In the genomic region with DNA sequence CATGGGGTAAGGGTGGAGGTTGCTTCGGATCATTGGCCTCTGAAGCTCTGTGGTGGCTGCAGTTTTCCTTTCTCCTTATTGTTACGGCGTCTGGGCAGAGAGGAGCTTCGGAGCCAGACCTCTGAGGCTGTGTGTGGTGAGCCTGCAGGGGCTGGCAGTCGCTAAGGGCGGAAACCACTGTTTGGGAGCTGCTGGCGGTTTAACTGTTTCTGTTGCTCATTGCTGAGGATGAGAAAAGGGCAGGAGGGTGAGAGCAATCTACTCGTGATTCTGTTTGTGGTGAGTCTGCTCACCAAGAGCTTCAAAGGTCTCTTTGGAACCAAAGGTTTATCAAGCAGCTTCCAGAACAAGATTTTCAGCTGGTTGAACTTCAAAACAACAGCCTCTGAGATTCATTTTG, we compare ENCODE assay signal across 11 cellular contexts.
A peak's percentile ranks its signal among the peaks of the same experiment; 100 is the strongest.
DNase-seq lines count a peak whose midpoint lies in the region; ATAC-seq and TF ChIP-seq lines count a peak whose summit lies in the region.
"Had no signal": no experiment of that assay in that cellular context is flagged by ENCODE, and none has a peak within 500 bp of the region (broad histone marks: within the 10 kb centered on the region; RNA-seq: fewer than 3 reads in every experiment).

No MANE protein-coding gene starts in this region.

- no peaks in the 10 kb centered on the region for H3K9me3 ChIP-seq in AG04450 (ENCODE audit: control insufficient read depth, insufficient read depth, low read length)
- H3K9me3 ChIP-seq: testis had no signal

- H3K4me3 ChIP-seq in AG04450 (ENCODE audit: low read depth, low read length), result peak overlapping the region; percentile 5; the same call in 1 of the 2 replicates
- H3K4me3 ChIP-seq: testis had no signal

- H3K27ac ChIP-seq in AG04450 (ENCODE audit: low read depth, low read length), result no peak overlapping the region
- H3K27ac ChIP-seq: testis had no signal

- H3K27me3 Mint-ChIP-seq in HFFc6 (ENCODE audit: insufficient read depth), result no peaks in the 10 kb centered on the region; the same call in 1 of the 2 replicates
- peaks cover 1% of the 10 kb centered on the region for H3K27me3 Mint-ChIP-seq in activated CD8-positive, alpha-beta T cell treated with anti-CD3 and anti-CD28 coated beads for 36 hours

- H3K4me1 Mint-ChIP-seq in HFFc6 (ENCODE audit: low read depth), result peaks cover 49% of the 10 kb centered on the region
- H3K4me1 Mint-ChIP-seq in activated CD8-positive, alpha-beta T cell treated with anti-CD3 and anti-CD28 coated beads for 36 hours (ENCODE audit: low read depth), result peaks cover 28% of the 10 kb centered on the region

- POLR2A ChIA-PET in AG04450 (lab: Yijun Ruan, JAX), result no interaction called here
- POLR2A ChIA-PET in activated CD8-positive, alpha-beta T cell treated with anti-CD3 and anti-CD28 coated beads for 36 hours (lab: Charles Lee), result no interaction called here

- intact Hi-C loops in activated CD8-positive, alpha-beta T cell treated with anti-CD3 and anti-CD28 coated beads for 36 hours (cut with micrococcal nuclease), result no loop called here

- no peaks in the 10 kb centered on the region for H3K27me3 ChIP-seq in AG04450 (ENCODE audit: control insufficient read depth, insufficient read depth, low read length)
- H3K27me3 ChIP-seq: testis had no signal

- H3K27ac Mint-ChIP-seq in HFFc6, result peak overlapping the region; percentile 72
- no peak overlapping the region for H3K27ac Mint-ChIP-seq in activated CD8-positive, alpha-beta T cell treated with anti-CD3 and anti-CD28 coated beads for 36 hours

- CTCF ChIA-PET in AG04450 (lab: Charles Lee), result no interaction called here
- CTCF ChIA-PET in activated CD8-positive, alpha-beta T cell treated with anti-CD3 and anti-CD28 coated beads for 36 hours (lab: Charles Lee), result interaction anchor here (1.0 kb wide), 1 partner anchor 28 kb away, joined by 3 read pairs; no protein-coding TSS in a partner anchor

- no peak for TF ChIP-seq POLR2A in GM18505 (IDR thresholded peaks at IDR 0.05; ENCODE audit: borderline replicate concordance, extremely low read depth, insufficient read depth, insufficient read length)

- no peaks in the 10 kb centered on the region for H3K36me3 Mint-ChIP-seq in HFFc6 (ENCODE audit: low read depth)
- no peaks in the 10 kb centered on the region for H3K36me3 Mint-ChIP-seq in activated CD8-positive, alpha-beta T cell treated with anti-CD3 and anti-CD28 coated beads for 36 hours (ENCODE audit: low read depth)

- TF ChIP-seq CTCF in AG04450 (IDR thresholded peaks at IDR 0.05; ENCODE audit: low read depth, low read length) (no peak), HFFc6 (IDR thresholded peaks at IDR 0.05) (no peak)
- TF ChIP-seq CTCF in activated CD8-positive, alpha-beta T cell treated with anti-CD3 and anti-CD28 coated beads for 36 hours (IDR thresholded peaks at IDR 0.05), result no peak

- ATAC-seq in activated CD8-positive, alpha-beta T cell treated with anti-CD3 and anti-CD28 coated beads for 36 hours, result peak; percentile 94
- ATAC-seq in HG02763 (IDR thresholded peaks at IDR 0.05; ENCODE audit: unreplicated experiment) (no peak), GM18505 (IDR thresholded peaks at IDR 0.05; ENCODE audit: unreplicated experiment) (no peak), HG03196 (IDR thresholded peaks at IDR 0.05; ENCODE audit: unreplicated experiment) (no peak), HG03354 (IDR thresholded peaks at IDR 0.05; ENCODE audit: poor library complexity, severe bottlenecking, unreplicated experiment) (no peak)
- ATAC-seq: right cardiac atrium had no signal

- DNase-seq in AG04450 (ENCODE audit: low read depth, low spot score) (peak; percentile 15), HFFc6 (peak; percentile 57), hepatic stellate cell (ENCODE audit: low spot score) (peak; percentile 9)
- peak; percentile 68 for DNase-seq in activated CD8-positive, alpha-beta T cell treated with anti-CD3 and anti-CD28 coated beads for 36 hours
- DNase-seq: NCI-H2029 treated with DMSO at 0.1 percent for 48 hours, right cardiac atrium, testis had no signal

- peak overlapping the region; percentile 56 for H3K4me3 Mint-ChIP-seq in HFFc6
- peak overlapping the region; percentile 5 for H3K4me3 Mint-ChIP-seq in activated CD8-positive, alpha-beta T cell treated with anti-CD3 and anti-CD28 coated beads for 36 hours

- H3K9me3 Mint-ChIP-seq in HFFc6, result no peaks in the 10 kb centered on the region
- no peaks in the 10 kb centered on the region for H3K9me3 Mint-ChIP-seq in activated CD8-positive, alpha-beta T cell treated with anti-CD3 and anti-CD28 coated beads for 36 hours

Comparison
In these comparisons a context has a peak if more than half of its experiments do, and no peak if none do; other contexts are left out.
1. DNase-seq: peak in every context shown above with its lines; median percentile 68 in activated CD8-positive, alpha-beta T cell treated with anti-CD3 and anti-CD28 coated beads for 36 hours; 57 in HFFc6; 15 in AG04450; 9 in hepatic stellate cell.